Comparison of ENCODE assay signal across 1 cellular context in the genomic region with DNA sequence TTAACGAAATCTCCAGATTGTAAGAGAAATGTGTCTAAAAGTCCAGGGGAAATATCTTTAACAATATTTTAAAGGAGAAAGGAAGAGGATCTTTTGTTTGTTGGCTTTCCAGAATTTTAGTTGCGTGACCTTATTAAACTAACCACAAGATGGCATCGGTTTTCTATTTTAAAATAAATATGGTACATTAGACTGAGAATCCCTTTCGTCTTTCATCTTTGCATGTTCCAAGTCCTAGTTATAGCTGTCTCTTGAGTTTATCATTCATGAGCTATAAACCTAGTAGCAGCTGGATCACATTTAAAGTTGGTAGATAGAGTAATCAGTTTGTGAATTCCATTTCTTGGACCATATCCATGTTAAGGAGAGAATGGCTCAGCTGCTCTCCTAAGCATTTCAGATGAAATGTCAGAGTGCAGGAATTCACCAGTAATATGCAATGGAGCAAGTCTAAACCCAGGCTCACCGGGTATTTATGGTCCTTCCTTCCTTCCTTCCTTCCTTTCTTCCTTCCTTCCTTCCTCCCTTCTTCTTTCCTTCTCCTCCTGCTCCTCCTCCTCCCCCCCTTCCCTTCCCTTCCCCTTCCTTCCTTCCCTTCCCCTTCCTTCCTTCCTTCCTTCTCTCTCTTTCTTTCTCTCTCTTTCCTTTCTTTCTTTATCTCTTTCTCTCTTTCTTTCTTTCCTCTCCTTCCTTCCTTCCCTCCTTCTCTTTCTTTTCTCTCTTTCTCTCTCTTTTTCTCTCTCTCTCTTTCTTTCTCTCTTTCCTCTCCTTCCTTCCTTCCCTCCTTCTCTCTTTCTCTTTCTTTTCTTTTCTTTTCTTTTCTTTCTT.
TF ChIP-seq lines count a peak whose summit lies in the region.

No MANE protein-coding gene starts in this region.

TF ChIP-seq in SK-N-SH, 30 proteins besides CTCF, POLR2A, EP300 and RAD21:
- TF ChIP-seq POLR2AphosphoS5 (IDR thresholded peaks at IDR 0.05; ENCODE audit: low read depth, low read length), result no peak
- TF ChIP-seq, protein P1, sequence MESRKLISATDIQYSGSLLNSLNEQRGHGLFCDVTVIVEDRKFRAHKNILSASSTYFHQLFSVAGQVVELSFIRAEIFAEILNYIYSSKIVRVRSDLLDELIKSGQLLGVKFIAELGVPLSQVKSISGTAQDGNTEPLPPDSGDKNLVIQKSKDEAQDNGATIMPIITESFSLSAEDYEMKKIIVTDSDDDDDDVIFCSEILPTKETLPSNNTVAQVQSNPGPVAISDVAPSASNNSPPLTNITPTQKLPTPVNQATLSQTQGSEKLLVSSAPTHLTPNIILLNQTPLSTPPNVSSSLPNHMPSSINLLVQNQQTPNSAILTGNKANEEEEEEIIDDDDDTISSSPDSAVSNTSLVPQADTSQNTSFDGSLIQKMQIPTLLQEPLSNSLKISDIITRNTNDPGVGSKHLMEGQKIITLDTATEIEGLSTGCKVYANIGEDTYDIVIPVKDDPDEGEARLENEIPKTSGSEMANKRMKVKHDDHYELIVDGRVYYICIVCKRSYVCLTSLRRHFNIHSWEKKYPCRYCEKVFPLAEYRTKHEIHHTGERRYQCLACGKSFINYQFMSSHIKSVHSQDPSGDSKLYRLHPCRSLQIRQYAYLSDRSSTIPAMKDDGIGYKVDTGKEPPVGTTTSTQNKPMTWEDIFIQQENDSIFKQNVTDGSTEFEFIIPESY (IDR thresholded peaks at IDR 0.05; ENCODE audit: borderline replicate concordance, low read depth), result no peak
- peak; percentile 23; the same call in 1 of the 2 replicates for TF ChIP-seq SMC3 (IDR thresholded peaks at IDR 0.05; ENCODE audit: low read depth, low read length)
- no peak for TF ChIP-seq TCF12 (IDR thresholded peaks at IDR 0.05)
- no peak for TF ChIP-seq FOSL2 (IDR thresholded peaks at IDR 0.05; ENCODE audit: borderline replicate concordance, low read depth)
